ENCODE assay signal across 9 cellular contexts in genomic region chr7:150406311-150406564, GRCh38. TPM values are rescaled to one million over a fixed set of nuclear protein-coding genes. Genes with fewer than 3 reads are reported as not detected.
DNase-seq lines count a peak whose midpoint lies in the region; ATAC-seq and TF ChIP-seq lines count a peak whose summit lies in the region.
"Had no signal": no experiment of that assay in that cellular context is flagged by ENCODE, and none has a peak within 500 bp of the region (broad histone marks: within the 10 kb centered on the region; RNA-seq: fewer than 3 reads in every experiment).

No MANE protein-coding gene starts in this region.

- no peak for TF ChIP-seq POLR2A in stomach (IDR thresholded peaks at IDR 0.05)

- H3K4me1 ChIP-seq in iPS-15b (ENCODE audit: control insufficient read depth, insufficient read depth, low read length) (peaks cover 39% of the 10 kb centered on the region), stomach (peaks cover 40 to 55% (median 43%) of the 10 kb centered on the region in 4 donors)

- H3K4me3 Mint-ChIP-seq in activated T-helper 1 cell treated with anti-CD3 and anti-CD28 coated beads, Interleukin-12 subunit alpha, Interleukin-12 subunit beta, Interleukin-2, Interleukin-4 antibody, amounts not matched to agents 30 ng/mL and 10 ng/mL and 1 ng/mL, durations not matched to agents 14 hours and 24 hours and 36 hours = peak overlapping the region; percentile 95

- 0 to 10% (median 6%) methylated on average over 2 of the region's 2 CpGs for WGBS in stomach, 5 donors

- no peaks in the 10 kb centered on the region for H3K9me3 Mint-ChIP-seq in activated T-helper 1 cell treated with anti-CD3 and anti-CD28 coated beads, Interleukin-12 subunit alpha, Interleukin-12 subunit beta, Interleukin-2, Interleukin-4 antibody, amounts not matched to agents 30 ng/mL and 10 ng/mL and 1 ng/mL, durations not matched to agents 14 hours and 24 hours and 36 hours

- H3K4me3 ChIP-seq in iPS-15b (ENCODE audit: low read depth, low read length) = peak overlapping the region; percentile 68
- peak overlapping the region; percentile 69 to 78 (median 72) for H3K4me3 ChIP-seq in stomach

- H3K27me3 ChIP-seq in iPS-15b (ENCODE audit: control insufficient read depth, insufficient read depth, low read length) (no peaks in the 10 kb centered on the region), stomach (no peaks in the 10 kb centered on the region)

- H3K36me3 ChIP-seq in iPS-15b (ENCODE audit: control insufficient read depth, insufficient read depth, low read length) (peaks cover 17% of the 10 kb centered on the region), stomach (peaks cover 6 to 36% (median 28%) of the 10 kb centered on the region in 4 donors)

- TF ChIP-seq EP300 in stomach (IDR thresholded peaks at IDR 0.05) = no peak

- no peak overlapping the region for H3K9ac ChIP-seq in iPS-15b (ENCODE audit: low read depth, low read length)

- peak; percentile 3 for DNase-seq in NCI-H345 (lab: John Stamatoyannopoulos, UW)
- no peak for DNase-seq in NCI-H345 treated with DMSO at 0.1 percent for 48 hours (lab: John Stamatoyannopoulos, UW; ENCODE audit: unreplicated experiment)
- DNase-seq in activated T-helper 1 cell treated with anti-CD3 and anti-CD28 coated beads, Interleukin-12 subunit alpha, Interleukin-12 subunit beta, Interleukin-2, Interleukin-4 antibody, amounts not matched to agents 30 ng/mL and 10 ng/mL and 1 ng/mL, durations not matched to agents 14 hours and 24 hours and 36 hours (ENCODE audit: low spot score) = no peak
- DNase-seq in stomach = no peak
- DNase-seq in NCI-H2227 treated with DMSO at 0.1 percent for 48 hours (lab: John Stamatoyannopoulos, UW) = no peak

- intact Hi-C loops in activated T-helper 1 cell treated with anti-CD3 and anti-CD28 coated beads, Interleukin-12 subunit alpha, Interleukin-12 subunit beta, Interleukin-2, Interleukin-4 antibody, amounts not matched to agents 30 ng/mL and 10 ng/mL and 1 ng/mL, durations not matched to agents 14 hours and 24 hours and 36 hours (cut with micrococcal nuclease) = loop anchor here (5.0 to 10.0 kb wide), 2 partner anchors 531 to 611 kb away; partner anchors contain the start of gene ATP6V0E2
- intact Hi-C loops in stomach (cut with DNase I; ENCODE audit: low total_unique reads) = no loop called here

- peak overlapping the region; percentile 93 to 99 (median 95) for H3K27ac ChIP-seq in stomach

- no peaks in the 10 kb centered on the region for H3K27me3 Mint-ChIP-seq in activated T-helper 1 cell treated with anti-CD3 and anti-CD28 coated beads, Interleukin-12 subunit alpha, Interleukin-12 subunit beta, Interleukin-2, Interleukin-4 antibody, amounts not matched to agents 30 ng/mL and 10 ng/mL and 1 ng/mL, durations not matched to agents 14 hours and 24 hours and 36 hours (ENCODE audit: insufficient read depth)

- TF ChIP-seq CTCF in stomach (IDR thresholded peaks at IDR 0.05) = no peak

- H3K4me1 Mint-ChIP-seq in activated T-helper 1 cell treated with anti-CD3 and anti-CD28 coated beads, Interleukin-12 subunit alpha, Interleukin-12 subunit beta, Interleukin-2, Interleukin-4 antibody, amounts not matched to agents 30 ng/mL and 10 ng/mL and 1 ng/mL, durations not matched to agents 14 hours and 24 hours and 36 hours (ENCODE audit: low read depth) = peaks cover 56% of the 10 kb centered on the region

- H3K27ac Mint-ChIP-seq in activated T-helper 1 cell treated with anti-CD3 and anti-CD28 coated beads, Interleukin-12 subunit alpha, Interleukin-12 subunit beta, Interleukin-2, Interleukin-4 antibody, amounts not matched to agents 30 ng/mL and 10 ng/mL and 1 ng/mL, durations not matched to agents 14 hours and 24 hours and 36 hours = peak overlapping the region; percentile 95

- H3K36me3 Mint-ChIP-seq in activated T-helper 1 cell treated with anti-CD3 and anti-CD28 coated beads, Interleukin-12 subunit alpha, Interleukin-12 subunit beta, Interleukin-2, Interleukin-4 antibody, amounts not matched to agents 30 ng/mL and 10 ng/mL and 1 ng/mL, durations not matched to agents 14 hours and 24 hours and 36 hours (ENCODE audit: low read depth) = peaks cover 20% of the 10 kb centered on the region

- H3K9me3 ChIP-seq in iPS-15b (ENCODE audit: control insufficient read depth, insufficient read depth, low read length) (no peaks in the 10 kb centered on the region), stomach (no peaks in the 10 kb centered on the region)

- ATAC-seq in HG03460 (IDR thresholded peaks at IDR 0.05; ENCODE audit: unreplicated experiment) (no peak), HG02852 (IDR thresholded peaks at IDR 0.05; ENCODE audit: unreplicated experiment) (no peak)

RNA-seq across cellular contexts. Expression of gene ZNF775, which starts 27.1 kb away (rescaled TPM):
- total RNA-seq in activated T-helper 1 cell treated with anti-CD3 and anti-CD28 coated beads, Interleukin-12 subunit alpha, Interleukin-12 subunit beta, Interleukin-2, Interleukin-4 antibody, amounts not matched to agents 30 ng/mL and 10 ng/mL and 1 ng/mL, durations not matched to agents 14 hours and 24 hours and 36 hours = 3.9 and 4.5 TPM in 2 replicates
- total RNA-seq in stomach = 10 to 100 TPM in 2 of 5 donors, 1 to 10 TPM in 1, not detected in 2; 2.0 to 17.0 (median 14.8) TPM
- 1 to 10 TPM; 1.8 to 2.6 (median 2.4) TPM for polyA plus RNA-seq in stomach

RNA-seq across cellular contexts. Expression of gene REPIN1, which starts 37.6 kb away (rescaled TPM):
- total RNA-seq in activated T-helper 1 cell treated with anti-CD3 and anti-CD28 coated beads, Interleukin-12 subunit alpha, Interleukin-12 subunit beta, Interleukin-2, Interleukin-4 antibody, amounts not matched to agents 30 ng/mL and 10 ng/mL and 1 ng/mL, durations not matched to agents 14 hours and 24 hours and 36 hours = 67.2 and 67.4 TPM in 2 replicates
- total RNA-seq in stomach = 100 to 1,000 TPM in 3 of 5 donors, 10 to 100 TPM in 2; 44.2 to 298 (median 104) TPM
- 10 to 100 TPM; 35.9 to 41.5 (median 36.4) TPM for polyA plus RNA-seq in stomach

RNA-seq across cellular contexts. Expression of gene GIMAP8, which starts 44.2 kb away (rescaled TPM):
- total RNA-seq in activated T-helper 1 cell treated with anti-CD3 and anti-CD28 coated beads, Interleukin-12 subunit alpha, Interleukin-12 subunit beta, Interleukin-2, Interleukin-4 antibody, amounts not matched to agents 30 ng/mL and 10 ng/mL and 1 ng/mL, durations not matched to agents 14 hours and 24 hours and 36 hours = 9.2 and 9.4 TPM in 2 replicates
- 1 to 10 TPM in 2 of 5 donors, under 1 TPM in 3; under 0.01 to 8.3 (median 0.29) TPM for total RNA-seq in stomach
- 1 to 10 TPM; 2.8 to 3.2 (median 2.9) TPM for polyA plus RNA-seq in stomach
- total RNA-seq: LHCN-M2 had no signal
